In the genomic region with DNA sequence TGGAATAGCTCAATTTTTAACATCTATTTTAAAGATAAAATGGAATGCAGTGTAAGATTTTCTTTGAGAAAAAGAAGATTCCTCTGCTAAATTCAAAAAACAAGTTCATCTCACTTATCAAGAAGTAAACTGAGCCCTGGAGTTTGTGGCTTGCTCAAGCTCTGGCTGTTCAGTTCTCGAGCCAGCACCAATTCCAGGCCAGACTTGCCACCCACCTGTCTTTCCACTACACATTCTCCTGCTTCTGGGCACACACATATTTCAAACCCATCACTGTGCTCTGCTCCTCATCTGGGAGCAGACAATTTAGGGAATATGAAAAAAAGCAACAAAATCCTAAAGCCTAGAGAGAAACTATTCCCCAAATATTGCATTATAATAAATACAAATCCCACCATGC, we compare ENCODE assay signal across 33 cellular contexts.
"Had no signal": no experiment of that assay in that cellular context is flagged by ENCODE, and none has a peak within 500 bp of the region (broad histone marks: within the 10 kb centered on the region; RNA-seq: fewer than 3 reads in every experiment).

No MANE protein-coding gene starts in this region.

- H3K4me3 ChIP-seq: adrenal gland, body of pancreas, breast epithelium had no signal

- H3K36me3 ChIP-seq: adrenal gland, brain microvascular endothelial cell, breast epithelium had no signal

- H3K27ac ChIP-seq: adrenal gland, body of pancreas, brain microvascular endothelial cell, breast epithelium, VCaP had no signal

- FAIRE-seq: TTC549 had no signal

- H3K9me3 ChIP-seq: adrenal gland, body of pancreas, breast epithelium had no signal

- DNase-seq: activated B cell treated with CpG ODN at 0.5 μM for 24 hours; activated CD4-positive, alpha-beta memory T cell treated with anti-CD3 and anti-CD28 coated beads for 36 hours; activated CD4-positive, alpha-beta T cell treated with anti-CD3 and anti-CD28 coated beads for 4 hours; activated CD4-positive, alpha-beta T cell treated with anti-CD3 and anti-CD28 coated beads, Interleukin-2, amount 10 ng/mL, durations not matched to agents 24 days and 14 days; activated CD4-positive, alpha-beta T cell treated with anti-CD3 and anti-CD28 coated beads, Interleukin-2, amount 50 U/mL, for 1 hour; activated CD4-positive, alpha-beta T cell treated with anti-CD3 and anti-CD28 coated beads, Interleukin-2, amount 50 U/mL, for 4 hours; activated CD4-positive, CD25-positive, alpha-beta regulatory T cell treated with anti-CD3 and anti-CD28 coated beads, Interleukin-2, amount 50 U/mL, for 72 hours; activated CD8-positive, alpha-beta memory T cell treated with anti-CD3 and anti-CD28 coated beads, Interleukin-2, amount 50 U/mL, for 4 hours; activated CD8-positive, alpha-beta T cell treated with anti-CD3 and anti-CD28 coated beads for 36 hours; activated effector memory CD4-positive, alpha-beta T cell treated with anti-CD3 and anti-CD28 coated beads, Interleukin-2, amount 50 U/mL, for 16 hours; activated gamma-delta T cell treated with Interleukin-2 at 50 U/mL for 16 hours; activated naive CD4-positive, alpha-beta T cell; activated naive CD4-positive, alpha-beta T cell treated with anti-CD3 and anti-CD28 coated beads for 36 hours; activated naive CD4-positive, alpha-beta T cell treated with anti-CD3 and anti-CD28 coated beads, Interleukin-2, amount 50 U/mL, for 16 hours; activated naive CD8-positive, alpha-beta T cell treated with anti-CD3 and anti-CD28 coated beads for 36 hours; activated T-cell treated with anti-CD3 and anti-CD28 coated beads for 4 hours; activated T-cell treated with anti-CD3 and anti-CD28 coated beads, Interleukin-2, amount 50 U/mL, for 1 hour; activated T-cell treated with anti-CD3 and anti-CD28 coated beads, Interleukin-2, amount 50 U/mL, for 4 hours; activated T-cell treated with anti-CD3 and anti-CD28 coated beads, Interleukin-2, amount 50 U/mL, for 72 hours; adrenal gland; amniotic stem cell; aorta; body of pancreas; brain microvascular endothelial cell; central memory CD4-positive, alpha-beta T cell; T-helper 1 cell; T-helper 2 cell; T-helper 9 cell had no signal

- H3K27me3 ChIP-seq: adrenal gland, body of pancreas, brain microvascular endothelial cell, breast epithelium had no signal

- ATAC-seq: activated CD8-positive, alpha-beta T cell treated with anti-CD3 and anti-CD28 coated beads for 36 hours; activated naive CD4-positive, alpha-beta T cell treated with anti-CD3 and anti-CD28 coated beads, Interleukin-2, amount 50 U/mL, for 72 hours; activated T-cell treated with anti-CD3 and anti-CD28 coated beads, Interleukin-2, amount 50 U/mL, for 4 hours; activated T-cell treated with anti-CD3 and anti-CD28 coated beads, Interleukin-2, amount 50 U/mL, for 72 hours; activated T-helper 17 cell treated with anti-CD3 and anti-CD28 coated beads, Interleukin-2, amount 50 U/mL, for 72 hours; body of pancreas had no signal

- H3K4me1 ChIP-seq: adrenal gland, body of pancreas, breast epithelium had no signal
